In the genomic region with DNA sequence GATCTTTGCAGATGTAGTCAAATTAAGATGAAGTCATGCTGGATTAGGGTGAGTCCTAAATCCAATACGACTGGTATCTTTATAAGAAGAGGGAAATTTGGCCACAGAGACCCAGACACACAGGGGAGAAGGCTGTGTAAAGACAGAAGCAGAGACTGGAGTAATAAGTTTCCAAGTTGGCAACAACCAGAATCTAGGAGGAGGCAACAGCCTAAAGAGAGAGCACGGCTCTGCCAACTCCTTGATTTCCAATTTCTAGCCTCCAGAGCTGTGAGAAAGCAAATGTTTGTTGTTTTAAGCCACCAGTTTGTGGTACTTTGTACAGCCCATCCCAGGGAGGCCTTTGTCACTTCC, we compare ENCODE assay signal across 22 cellular contexts.
"Had no signal": no experiment of that assay in that cellular context is flagged by ENCODE, and none has a peak within 500 bp of the region (broad histone marks: within the 10 kb centered on the region; RNA-seq: fewer than 3 reads in every experiment).

No MANE protein-coding gene starts in this region.

- FAIRE-seq: colon, frontal cortex, keratinocyte had no signal

- H3K27me3 Mint-ChIP-seq: activated CD4-positive, alpha-beta T cell treated with anti-CD3 and anti-CD28 coated beads, Interleukin-2, amount 10 ng/mL, durations not matched to agents 7 days and 5 days; memory B cell; naive thymus-derived CD8-positive, alpha-beta T cell; stimulated activated naive CD8-positive, alpha-beta T cell treated with anti-CD3 and anti-CD28 coated beads, Interleukin-15, Interleukin-2, amounts not matched to agents 100 ng/mL and 50 ng/mL, for 24 hours; T-cell had no signal

- H3K27ac ChIP-seq: body of pancreas, left lung, suprapubic skin, transverse colon had no signal

- DNase-seq: activated CD4-positive, alpha-beta T cell treated with anti-CD3 and anti-CD28 coated beads, Interleukin-2, amount 10 ng/mL, durations not matched to agents 7 days and 5 days; activated CD8-positive, alpha-beta memory T cell treated with anti-CD3 and anti-CD28 coated beads, Interleukin-2, amount 50 U/mL, for 48 hours; activated effector memory CD4-positive, alpha-beta T cell treated with anti-CD3 and anti-CD28 coated beads, Interleukin-2, amount 50 U/mL, for 16 hours; activated naive CD4-positive, alpha-beta T cell treated with anti-CD3 and anti-CD28 coated beads, Interleukin-2, amount 50 U/mL, for 16 hours; activated T-cell treated with anti-CD3 and anti-CD28 coated beads, Interleukin-2, amount 50 U/mL, for 48 hours; body of pancreas; endodermal cell; left lung; naive thymus-derived CD8-positive, alpha-beta T cell; posterior cingulate gyrus; retina; stimulated activated CD4-positive, alpha-beta T cell treated with anti-CD3 and anti-CD28 coated beads, Interleukin-2, amount 100 ng/mL, for 24 hours; T-cell; T-helper 9 cell; transverse colon; uterus had no signal

- H3K4me3 ChIP-seq: body of pancreas, left lung, suprapubic skin, transverse colon, uterus had no signal

- H3K9me3 ChIP-seq: suprapubic skin, uterus had no signal

- H3K4me1 ChIP-seq: body of pancreas, left lung, uterus had no signal

- ATAC-seq: body of pancreas; naive thymus-derived CD8-positive, alpha-beta T cell; T-cell had no signal

- H3K27ac Mint-ChIP-seq: activated CD4-positive, alpha-beta T cell treated with anti-CD3 and anti-CD28 coated beads, Interleukin-2, amount 10 ng/mL, durations not matched to agents 7 days and 5 days; endodermal cell; memory B cell; naive thymus-derived CD8-positive, alpha-beta T cell; stimulated activated naive CD8-positive, alpha-beta T cell treated with anti-CD3 and anti-CD28 coated beads, Interleukin-15, Interleukin-2, amounts not matched to agents 100 ng/mL and 50 ng/mL, for 24 hours; T-cell had no signal

- H3K4me3 Mint-ChIP-seq: activated CD4-positive, alpha-beta T cell treated with anti-CD3 and anti-CD28 coated beads, Interleukin-2, amount 10 ng/mL, durations not matched to agents 7 days and 5 days; endodermal cell; memory B cell; naive thymus-derived CD8-positive, alpha-beta T cell; stimulated activated naive CD8-positive, alpha-beta T cell treated with anti-CD3 and anti-CD28 coated beads, Interleukin-15, Interleukin-2, amounts not matched to agents 100 ng/mL and 50 ng/mL, for 24 hours; T-cell had no signal

- H3K27me3 ChIP-seq: body of pancreas, left lung, suprapubic skin, transverse colon, uterus had no signal

- H3K4me1 Mint-ChIP-seq: activated CD4-positive, alpha-beta T cell treated with anti-CD3 and anti-CD28 coated beads, Interleukin-2, amount 10 ng/mL, durations not matched to agents 7 days and 5 days; endodermal cell; memory B cell; T-cell had no signal

- H3K36me3 ChIP-seq: left lung, suprapubic skin, transverse colon, uterus had no signal
